In the genomic region with DNA sequence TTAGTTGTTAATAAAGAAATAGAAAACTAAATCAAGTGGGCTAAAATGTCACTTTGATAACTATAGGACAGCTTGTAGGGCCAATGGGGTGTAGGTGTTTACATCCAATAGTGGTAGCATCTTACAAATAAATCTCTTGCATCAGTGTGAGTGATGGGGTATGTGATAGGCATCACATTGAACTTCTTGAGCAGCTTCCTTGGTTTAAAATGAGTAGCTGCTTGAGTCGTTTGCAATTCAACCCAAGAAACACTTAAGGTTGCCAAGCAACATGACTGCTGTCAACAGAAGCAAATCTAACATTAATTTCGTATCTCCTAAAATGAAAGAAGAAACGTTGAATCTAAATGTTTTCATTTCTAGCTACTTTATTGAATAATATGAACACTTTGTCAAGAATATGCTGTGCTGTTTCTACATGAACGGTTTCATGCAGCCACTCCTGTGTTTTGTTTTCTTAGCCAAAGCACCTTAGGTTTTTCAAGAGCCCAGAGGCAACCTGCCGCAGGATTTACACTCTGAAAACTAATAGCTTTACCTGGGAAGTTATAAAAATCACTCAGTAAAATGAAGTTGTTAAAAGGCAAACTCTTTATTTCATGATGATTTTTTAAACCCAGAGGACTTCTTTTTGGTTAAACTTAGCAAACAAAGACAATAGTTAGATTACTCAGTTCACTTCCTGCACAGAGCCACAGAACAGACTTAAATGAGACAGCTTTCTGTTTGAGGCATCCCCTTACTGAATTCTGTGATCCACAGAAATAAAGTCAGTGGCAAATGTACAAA, we compare ENCODE assay signal across 9 cellular contexts.
A peak's percentile ranks its signal among the peaks of the same experiment; 100 is the strongest.
DNase-seq lines count a peak whose midpoint lies in the region; ATAC-seq and TF ChIP-seq lines count a peak whose summit lies in the region.
"Had no signal": no experiment of that assay in that cellular context is flagged by ENCODE, and none has a peak within 500 bp of the region (broad histone marks: within the 10 kb centered on the region; RNA-seq: fewer than 3 reads in every experiment).

No MANE protein-coding gene starts in this region.

- no peaks in the 10 kb centered on the region for H3K4me1 ChIP-seq in tibial artery

- peak; percentile 55 for ATAC-seq in GM19328 (IDR thresholded peaks at IDR 0.05; ENCODE audit: unreplicated experiment)
- peak; percentile 56 for ATAC-seq in HG03025 (IDR thresholded peaks at IDR 0.05; ENCODE audit: low FRiP score, unreplicated experiment)

- no peaks in the 10 kb centered on the region for H3K36me3 ChIP-seq in tibial artery
- H3K36me3 ChIP-seq: cardiac muscle cell had no signal

- peak overlapping the region in 1 of 2 donors; percentile 15 for H3K27ac ChIP-seq in tibial artery
- H3K27ac ChIP-seq: cardiac muscle cell had no signal

- H3K4me3 Mint-ChIP-seq in activated T-helper 1 cell treated with anti-CD3 and anti-CD28 coated beads, Interleukin-12 subunit alpha, Interleukin-12 subunit beta, Interleukin-2, Interleukin-4 antibody, amounts not matched to agents 30 ng/mL and 10 ng/mL and 1 ng/mL, durations not matched to agents 14 hours and 24 hours and 36 hours, result no peak overlapping the region

- intact Hi-C loops in activated T-helper 1 cell treated with anti-CD3 and anti-CD28 coated beads, Interleukin-12 subunit alpha, Interleukin-12 subunit beta, Interleukin-2, Interleukin-4 antibody, amounts not matched to agents 30 ng/mL and 10 ng/mL and 1 ng/mL, durations not matched to agents 14 hours and 24 hours and 36 hours (cut with micrococcal nuclease), result no loop called here
- intact Hi-C loops in tibial artery (cut with DNase I; ENCODE audit: low total_unique reads), result no loop called here

- DNase-seq in GM12864 (ENCODE audit: low read depth) (peak; percentile 21), midbrain (lab: John Stamatoyannopoulos, UW) (no peak), tibial artery (no peak), SHP77 treated with DMSO at 0.1 percent for 48 hours (lab: John Stamatoyannopoulos, UW) (no peak), superior temporal gyrus (ENCODE audit: extremely low spot score) (no peak)
- no peak for DNase-seq in activated T-helper 1 cell treated with anti-CD3 and anti-CD28 coated beads, Interleukin-12 subunit alpha, Interleukin-12 subunit beta, Interleukin-2, Interleukin-4 antibody, amounts not matched to agents 30 ng/mL and 10 ng/mL and 1 ng/mL, durations not matched to agents 14 hours and 24 hours and 36 hours (ENCODE audit: low spot score)

- no peaks in the 10 kb centered on the region for H3K36me3 Mint-ChIP-seq in activated T-helper 1 cell treated with anti-CD3 and anti-CD28 coated beads, Interleukin-12 subunit alpha, Interleukin-12 subunit beta, Interleukin-2, Interleukin-4 antibody, amounts not matched to agents 30 ng/mL and 10 ng/mL and 1 ng/mL, durations not matched to agents 14 hours and 24 hours and 36 hours (ENCODE audit: low read depth)

- H3K9me3 ChIP-seq in tibial artery, result no peaks in the 10 kb centered on the region

- H3K27me3 Mint-ChIP-seq in activated T-helper 1 cell treated with anti-CD3 and anti-CD28 coated beads, Interleukin-12 subunit alpha, Interleukin-12 subunit beta, Interleukin-2, Interleukin-4 antibody, amounts not matched to agents 30 ng/mL and 10 ng/mL and 1 ng/mL, durations not matched to agents 14 hours and 24 hours and 36 hours (ENCODE audit: insufficient read depth), result peaks cover 2% of the 10 kb centered on the region

- peaks cover 7% of the 10 kb centered on the region for H3K9me3 Mint-ChIP-seq in activated T-helper 1 cell treated with anti-CD3 and anti-CD28 coated beads, Interleukin-12 subunit alpha, Interleukin-12 subunit beta, Interleukin-2, Interleukin-4 antibody, amounts not matched to agents 30 ng/mL and 10 ng/mL and 1 ng/mL, durations not matched to agents 14 hours and 24 hours and 36 hours

- no peak for TF ChIP-seq CTCF in GM12864 (IDR thresholded peaks at IDR 0.05; ENCODE audit: low read depth, low read length, missing control alignments)
- TF ChIP-seq CTCF in tibial artery (IDR thresholded peaks at IDR 0.05), result no peak

- H3K4me1 Mint-ChIP-seq in activated T-helper 1 cell treated with anti-CD3 and anti-CD28 coated beads, Interleukin-12 subunit alpha, Interleukin-12 subunit beta, Interleukin-2, Interleukin-4 antibody, amounts not matched to agents 30 ng/mL and 10 ng/mL and 1 ng/mL, durations not matched to agents 14 hours and 24 hours and 36 hours (ENCODE audit: low read depth), result peaks cover 7% of the 10 kb centered on the region

- H3K4me3 ChIP-seq in GM12864 (ENCODE audit: low read depth, low read length), result no peak overlapping the region
- no peak overlapping the region for H3K4me3 ChIP-seq in tibial artery
- H3K4me3 ChIP-seq: cardiac muscle cell had no signal

- H3K27me3 ChIP-seq in tibial artery, result no peaks in the 10 kb centered on the region
- H3K27me3 ChIP-seq: cardiac muscle cell had no signal

- peak overlapping the region; percentile 29 for H3K27ac Mint-ChIP-seq in activated T-helper 1 cell treated with anti-CD3 and anti-CD28 coated beads, Interleukin-12 subunit alpha, Interleukin-12 subunit beta, Interleukin-2, Interleukin-4 antibody, amounts not matched to agents 30 ng/mL and 10 ng/mL and 1 ng/mL, durations not matched to agents 14 hours and 24 hours and 36 hours
